In genomic region chr10:86668297-86669165, GRCh38 we compare ENCODE assay signal across 8 cellular contexts. TPM values are rescaled to one million over a fixed set of nuclear protein-coding genes. Genes with fewer than 3 reads are reported as not detected.
DNase-seq lines count a peak whose midpoint lies in the region; ATAC-seq and TF ChIP-seq lines count a peak whose summit lies in the region.
"Had no signal": no experiment of that assay in that cellular context is flagged by ENCODE, and none has a peak within 500 bp of the region (broad histone marks: within the 10 kb centered on the region; RNA-seq: fewer than 3 reads in every experiment).

TSS of gene LDB3 (plus strand) at chr10:86668511. CDS start at chr10:86668692, 181 bp downstream.

- H3K27ac ChIP-seq in psoas muscle = peak within 1 kb of the TSS; percentile 92

- TF ChIP-seq CTCF in chondrocyte (IDR thresholded peaks at IDR 0.05) (no peak), psoas muscle (IDR thresholded peaks at IDR 0.05) (no peak), CD14-positive monocyte (IDR thresholded peaks at IDR 0.05) (no peak)

- ATAC-seq in GM19467 (IDR thresholded peaks at IDR 0.05; ENCODE audit: unreplicated experiment) (peak; percentile 60), psoas muscle (peak; percentile 64 to 71 (median 68)), HG03045 (IDR thresholded peaks at IDR 0.05; ENCODE audit: unreplicated experiment) (no peak)
- ATAC-seq in activated naive CD4-positive, alpha-beta T cell treated with anti-CD3 and anti-CD28 coated beads, Interleukin-2, amount 50 U/mL, for 72 hours = no peak

- H3K9me3 Mint-ChIP-seq in chondrocyte (ENCODE audit: low read depth) = no peaks in the 10 kb centered on the region
- H3K9me3 Mint-ChIP-seq in activated naive CD4-positive, alpha-beta T cell treated with anti-CD3 and anti-CD28 coated beads, Interleukin-2, amount 50 U/mL, for 72 hours = no peaks in the 10 kb centered on the region
- no peaks in the 10 kb centered on the region for H3K9me3 Mint-ChIP-seq in CD14-positive monocyte

- H3K36me3 ChIP-seq in MG63 (no peaks in the 10 kb centered on the region), psoas muscle (ENCODE audit: insufficient read depth in 1 of 2, low read depth in 1 of 2) (no peaks in the 10 kb centered on the region)

- H3K4me1 Mint-ChIP-seq in chondrocyte (ENCODE audit: low read depth) (peaks cover 87% of the 10 kb centered on the region), CD14-positive monocyte (no peaks in the 10 kb centered on the region)

- intact Hi-C loops in psoas muscle (cut with DNase I) (no loop called here), CD14-positive monocyte (cut with micrococcal nuclease) (no loop called here)

- peak; percentile 58 for DNase-seq in MG63
- no peak for DNase-seq in chondrocyte (ENCODE audit: low spot score)
- DNase-seq in psoas muscle = peak; percentile 78 to 93
- no peak for DNase-seq in activated naive CD4-positive, alpha-beta T cell treated with anti-CD3 and anti-CD28 coated beads, Interleukin-2, amount 50 U/mL, for 72 hours (ENCODE audit: low spot score in 2 of 2)
- no peak for DNase-seq in CD14-positive monocyte (ENCODE audit: low spot score)

- peak within 1 kb of the TSS; percentile 76 for H3K4me3 Mint-ChIP-seq in chondrocyte (ENCODE audit: unreplicated experiment)
- H3K4me3 Mint-ChIP-seq in CD14-positive monocyte = no peak within 1 kb of the TSS

- H3K27me3 ChIP-seq in MG63 = no peaks in the 10 kb centered on the region
- no peaks in the 10 kb centered on the region for H3K27me3 ChIP-seq in psoas muscle (ENCODE audit: insufficient read depth in 3 of 3, low read length in 2 of 3)

- H3K4me1 ChIP-seq in psoas muscle = peaks cover 63% of the 10 kb centered on the region

- H3K27me3 Mint-ChIP-seq in chondrocyte (ENCODE audit: low read depth) (no peaks in the 10 kb centered on the region), CD14-positive monocyte (ENCODE audit: low read depth in 3 of 3) (peaks cover 0 to 8% (median 3%) of the 10 kb centered on the region in 3 donors)

- H3K36me3 Mint-ChIP-seq in chondrocyte (ENCODE audit: low read depth) (no peaks in the 10 kb centered on the region), CD14-positive monocyte (no peaks in the 10 kb centered on the region)
- H3K36me3 Mint-ChIP-seq in activated naive CD4-positive, alpha-beta T cell treated with anti-CD3 and anti-CD28 coated beads, Interleukin-2, amount 50 U/mL, for 72 hours = no peaks in the 10 kb centered on the region

- H3K4me3 ChIP-seq in MG63 = no peak within 1 kb of the TSS
- peak within 1 kb of the TSS; percentile 69 for H3K4me3 ChIP-seq in psoas muscle

- WGBS in psoas muscle, 3 donors = 16 to 33% (median 21%) methylated on average over 22 to 23 of the region's 23 CpGs

- peak within 1 kb of the TSS; percentile 87 for H3K27ac Mint-ChIP-seq in chondrocyte (ENCODE audit: unreplicated experiment)
- no peak within 1 kb of the TSS for H3K27ac Mint-ChIP-seq in activated naive CD4-positive, alpha-beta T cell treated with anti-CD3 and anti-CD28 coated beads, Interleukin-2, amount 50 U/mL, for 72 hours
- no peak within 1 kb of the TSS for H3K27ac Mint-ChIP-seq in CD14-positive monocyte

- no peaks in the 10 kb centered on the region for H3K9me3 ChIP-seq in MG63
- no peaks in the 10 kb centered on the region for H3K9me3 ChIP-seq in psoas muscle

RNA-seq across cellular contexts. Expression of gene LDB3, which starts in this region (rescaled TPM):
- total RNA-seq in MG63 (2014; rRNA removed; shearing (Covaris generic); ENCODE audit: low replicate concordance) = not detected in 2 replicates
- total RNA-seq in chondrocyte (4.0 to 22.7 TPM (median 21.5 TPM) in 3 replicates), psoas muscle (1,000 to 10,000 TPM in 1 of 4 donors, 100 to 1,000 TPM in 3; 615 to 2,187 (median 685) TPM)
- polyA plus RNA-seq in psoas muscle (100 to 1,000 TPM; 108 to 518 (median 274) TPM), CD14-positive monocyte (not detected)
- total RNA-seq in activated naive CD4-positive, alpha-beta T cell treated with anti-CD3 and anti-CD28 coated beads, Interleukin-2, amount 50 U/mL, for 72 hours = under 1 TPM; 0.05 to 0.16 TPM
- total RNA-seq: epithelial cell of proximal tubule had no signal

Comparison
In these comparisons a context has a peak if more than half of its experiments do, and no peak if none do; other contexts are left out.
1. RNA of gene LDB3 (total RNA-seq): 615 to 2,187 TPM in psoas muscle; 4.0 to 22.7 TPM in chondrocyte, 0.05 to 0.16 TPM in activated naive CD4-positive, alpha-beta T cell treated with anti-CD3 and anti-CD28 coated beads, Interleukin-2, amount 50 U/mL, for 72 hours and not detected in MG63; every median in the first group is over 10 times any median in the second.
2. RNA of gene LDB3 (polyA plus RNA-seq): 108 to 518 TPM in psoas muscle; not detected in CD14-positive monocyte; every median in the first group is over 100 times any median in the second.
3. Peak in DNase-seq in MG63; RNA of the gene not detected or under 1 TPM.
4. ATAC-seq: peak in GM19467 (single experiment) and psoas muscle (4 of 4); none in activated naive CD4-positive, alpha-beta T cell treated with anti-CD3 and anti-CD28 coated beads, Interleukin-2, amount 50 U/mL, for 72 hours (0 of 2) and HG03045 (single experiment).
5. DNase-seq: peak in psoas muscle (2 of 2); none in chondrocyte (single experiment), activated naive CD4-positive, alpha-beta T cell treated with anti-CD3 and anti-CD28 coated beads, Interleukin-2, amount 50 U/mL, for 72 hours (0 of 2) and CD14-positive monocyte (single experiment).